Comparison of ENCODE assay signal across 10 cellular contexts in genomic region chr5:160787247-160787646, GRCh38.
DNase-seq lines count a peak whose midpoint lies in the region; ATAC-seq and TF ChIP-seq lines count a peak whose summit lies in the region.
"Had no signal": no experiment of that assay in that cellular context is flagged by ENCODE, and none has a peak within 500 bp of the region (broad histone marks: within the 10 kb centered on the region; RNA-seq: fewer than 3 reads in every experiment).

No MANE protein-coding gene starts in this region.

- H3K9me3 Mint-ChIP-seq in CD8-positive, alpha-beta T cell = no peaks in the 10 kb centered on the region

- POLR2A ChIA-PET in CD8-positive, alpha-beta T cell (lab: Charles Lee) = no interaction called here

- H3K4me3 ChIP-seq in CD8-positive, alpha-beta T cell (ENCODE audit: low read depth, low read length) = no peak overlapping the region
- H3K4me3 ChIP-seq: BLaER1, SK-N-MC had no signal

- no peaks in the 10 kb centered on the region for H3K4me1 ChIP-seq in CD8-positive, alpha-beta T cell (ENCODE audit: insufficient read depth, low read length)
- H3K4me1 ChIP-seq: BLaER1 had no signal

- no peaks in the 10 kb centered on the region for H3K36me3 Mint-ChIP-seq in CD8-positive, alpha-beta T cell

- CTCF ChIA-PET in CD8-positive, alpha-beta T cell (lab: Charles Lee) = interaction anchor here (1.2 to 2.5 kb wide), 2 partner anchors 10 to 348 kb away, joined by 4 to 8 read pairs; no protein-coding TSS in a partner anchor

- intact Hi-C loops in CD8-positive, alpha-beta T cell (cut with DNase I, micrococcal nuclease) = loop anchor here in 1 of 2 experiments (2.0 kb wide), 1 partner anchor 348 kb away; no protein-coding TSS in a partner anchor

- H3K27ac ChIP-seq in CD8-positive, alpha-beta T cell (ENCODE audit: low read depth, low read length) = no peak overlapping the region
- H3K27ac ChIP-seq: BLaER1, SK-N-MC had no signal

- H3K36me3 ChIP-seq in CD8-positive, alpha-beta T cell (ENCODE audit: insufficient read depth, low read length) = no peaks in the 10 kb centered on the region
- H3K36me3 ChIP-seq: BLaER1 had no signal

- TF ChIP-seq CTCF in CD8-positive, alpha-beta T cell (IDR thresholded peaks at IDR 0.05) = no peak

- H3K27me3 Mint-ChIP-seq in CD8-positive, alpha-beta T cell (ENCODE audit: low read depth) = peaks cover 2% of the 10 kb centered on the region

- H3K27ac Mint-ChIP-seq in CD8-positive, alpha-beta T cell = no peak overlapping the region

- H3K9me3 ChIP-seq in CD8-positive, alpha-beta T cell (ENCODE audit: low read length) = no peaks in the 10 kb centered on the region
- H3K9me3 ChIP-seq: BLaER1 had no signal

- DNase-seq in NCI-H2081 (lab: John Stamatoyannopoulos, UW) (peak; percentile 44 to 73), NCI-H2081 treated with DMSO at 0.1 percent for 48 hours (lab: John Stamatoyannopoulos, UW) (no peak), T follicular helper cell (ENCODE audit: low read depth) (peak; percentile 1), mucosa of gallbladder (ENCODE audit: low spot score) (peak; percentile 53)
- DNase-seq in CD8-positive, alpha-beta T cell = no peak

- peak; percentile 64 for ATAC-seq in HG02885 (IDR thresholded peaks at IDR 0.05; ENCODE audit: poor library complexity, unreplicated experiment)
- no peak for ATAC-seq in HG03565 (IDR thresholded peaks at IDR 0.05; ENCODE audit: unreplicated experiment)
- ATAC-seq in CD8-positive, alpha-beta T cell = no peak
- ATAC-seq in GM21381 (IDR thresholded peaks at IDR 0.05; ENCODE audit: unreplicated experiment) = no peak

- no peaks in the 10 kb centered on the region for H3K4me1 Mint-ChIP-seq in CD8-positive, alpha-beta T cell (ENCODE audit: low read depth)

- no peaks in the 10 kb centered on the region for H3K27me3 ChIP-seq in CD8-positive, alpha-beta T cell (ENCODE audit: insufficient read depth, low read length)
- H3K27me3 ChIP-seq: BLaER1 had no signal

- no peak overlapping the region for H3K4me3 Mint-ChIP-seq in CD8-positive, alpha-beta T cell

Comparison
In these comparisons a context has a peak if more than half of its experiments do, and no peak if none do; other contexts are left out.
1. DNase-seq: peak in NCI-H2081 (2 of 2), T follicular helper cell (single experiment) and mucosa of gallbladder (single experiment); none in NCI-H2081 treated with DMSO at 0.1 percent for 48 hours (single experiment) and CD8-positive, alpha-beta T cell (0 of 7).